22 cellular contexts compared by ENCODE assay signal in the genomic region with DNA sequence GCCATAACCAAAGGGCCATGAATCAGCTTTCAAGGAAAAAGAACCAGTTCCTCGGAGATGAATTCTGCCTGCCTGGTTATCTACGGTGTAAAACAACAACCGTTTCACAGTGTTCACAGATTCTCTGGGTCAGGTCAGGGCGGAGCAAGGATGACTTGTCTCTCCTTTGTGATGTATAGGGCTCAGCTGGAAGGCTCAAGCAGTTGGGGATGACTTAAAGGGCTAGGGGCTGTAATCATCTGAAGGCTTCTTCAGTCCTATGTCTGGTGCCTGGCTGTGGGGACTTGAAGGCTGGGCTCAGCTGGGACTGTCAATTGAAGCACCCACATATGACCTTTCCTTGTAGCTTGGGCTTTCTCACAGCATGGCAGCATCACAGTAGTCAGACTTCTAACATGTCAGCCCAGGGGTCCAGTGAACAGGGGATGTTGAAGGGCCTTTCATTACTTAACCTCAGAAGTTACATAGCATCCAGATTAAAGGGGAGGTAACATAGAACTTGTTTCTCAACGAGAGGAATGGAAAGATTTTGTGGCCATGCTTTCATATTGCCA. TPM values are rescaled to one million over a fixed set of nuclear protein-coding genes. Genes with fewer than 3 reads are reported as not detected.
DNase-seq lines count a peak whose midpoint lies in the region; ATAC-seq and TF ChIP-seq lines count a peak whose summit lies in the region.
"Had no signal": no experiment of that assay in that cellular context is flagged by ENCODE, and none has a peak within 500 bp of the region (broad histone marks: within the 10 kb centered on the region; RNA-seq: fewer than 3 reads in every experiment).

No MANE protein-coding gene starts in this region.

- H3K27me3 ChIP-seq in HUES48 (ENCODE audit: control insufficient read depth, insufficient read depth, low read length), result peaks cover 68% of the 10 kb centered on the region
- peaks cover 69% of the 10 kb centered on the region for H3K27me3 ChIP-seq in iPS-20b (ENCODE audit: insufficient read depth, low read length)
- H3K27me3 ChIP-seq: right lobe of liver, thyroid gland had no signal

- H3K27me3 Mint-ChIP-seq in type B pancreatic cell, result peaks cover 73% of the 10 kb centered on the region

- H3K36me3 ChIP-seq in HUES48 (ENCODE audit: control insufficient read depth, insufficient read depth, low read length) (no peaks in the 10 kb centered on the region), iPS-20b (ENCODE audit: insufficient read depth, low read depth, low read length) (no peaks in the 10 kb centered on the region)
- H3K36me3 ChIP-seq: brain microvascular endothelial cell, right lobe of liver, thyroid gland had no signal

- ATAC-seq in GM19455 (IDR thresholded peaks at IDR 0.05; ENCODE audit: unreplicated experiment) (no peak), GM18511 (IDR thresholded peaks at IDR 0.05; ENCODE audit: unreplicated experiment) (no peak)
- ATAC-seq: activated CD4-positive, alpha-beta T cell treated with anti-CD3 and anti-CD28 coated beads for 36 hours; HepG2; naive thymus-derived CD8-positive, alpha-beta T cell; right lobe of liver had no signal

- H3K9ac ChIP-seq in HUES48 (ENCODE audit: low read depth, low read length) (no peak overlapping the region), iPS-20b (ENCODE audit: low read depth, low read length) (no peak overlapping the region)

- H3K4me1 Mint-ChIP-seq in type B pancreatic cell (ENCODE audit: unreplicated experiment), result peaks cover 17% of the 10 kb centered on the region

- H3K27ac Mint-ChIP-seq in type B pancreatic cell, result no peak overlapping the region
- H3K27ac Mint-ChIP-seq: activated CD4-positive, alpha-beta T cell treated with anti-CD3 and anti-CD28 coated beads for 36 hours had no signal

- no peak overlapping the region for H3K4me3 Mint-ChIP-seq in type B pancreatic cell
- H3K4me3 Mint-ChIP-seq: activated CD4-positive, alpha-beta T cell treated with anti-CD3 and anti-CD28 coated beads for 36 hours had no signal

- DNase-seq in amniotic epithelial cell (ENCODE audit: low read depth) (peak; percentile 40), type B pancreatic cell (ENCODE audit: extremely low spot score, unreplicated experiment) (peak; percentile 37), dermis blood vessel endothelial cell (no peak)
- DNase-seq: activated CD4-positive, alpha-beta T cell treated with anti-CD3 and anti-CD28 coated beads for 36 hours; activated effector memory CD4-positive, alpha-beta T cell treated with Interleukin-2 at 50 U/mL for 16 hours; brain microvascular endothelial cell; cortex of kidney; DMS79 treated with DMSO at 0.1 percent for 48 hours; naive thymus-derived CD8-positive, alpha-beta T cell; NCI-H2081 treated with DMSO at 0.1 percent for 48 hours; NCI-H510A; right lobe of liver; RPMI8226; stimulated activated naive CD4-positive, alpha-beta T cell treated with Interleukin-2 at 50 U/mL for 16 hours; thyroid gland had no signal

- H3K9me3 Mint-ChIP-seq in type B pancreatic cell, result no peaks in the 10 kb centered on the region
- H3K9me3 Mint-ChIP-seq: naive thymus-derived CD8-positive, alpha-beta T cell had no signal

- H3K4me1 ChIP-seq in HUES48 (ENCODE audit: control insufficient read depth, insufficient read depth, low read length) (peaks cover 38% of the 10 kb centered on the region), iPS-20b (ENCODE audit: insufficient read depth, low read length) (peaks cover 15% of the 10 kb centered on the region)

- H3K27ac ChIP-seq in HUES48 (ENCODE audit: low read depth, low read length) (peak overlapping the region; percentile 59), iPS-20b (ENCODE audit: low read length) (no peak overlapping the region)
- H3K27ac ChIP-seq: brain microvascular endothelial cell, hepatocyte, right lobe of liver, thyroid gland had no signal

- H3K9me3 ChIP-seq in HUES48 (ENCODE audit: control insufficient read depth, insufficient read depth, low read length), result no peaks in the 10 kb centered on the region
- no peaks in the 10 kb centered on the region for H3K9me3 ChIP-seq in iPS-20b (ENCODE audit: insufficient read depth, low read depth, low read length)
- H3K9me3 ChIP-seq: right lobe of liver, thyroid gland had no signal

- no peak for TF ChIP-seq CTCF in type B pancreatic cell (conservative IDR thresholded peaks at IDR 0.05)

- H3K36me3 Mint-ChIP-seq in type B pancreatic cell, result peaks cover 5% of the 10 kb centered on the region
- H3K36me3 Mint-ChIP-seq: naive thymus-derived CD8-positive, alpha-beta T cell had no signal

- H3K4me3 ChIP-seq in HUES48 (ENCODE audit: low read depth, low read length) (peak overlapping the region; percentile 31; the same call in 1 of the 2 replicates), iPS-20b (ENCODE audit: low read length) (peak overlapping the region; percentile 50; the same call in 1 of the 2 replicates)
- H3K4me3 ChIP-seq: hepatocyte, right lobe of liver, thyroid gland had no signal

RNA-seq across cellular contexts. Expression of a gene that starts 29.3 kb away (rescaled TPM):
- 256 and 324 TPM in 2 replicates for total RNA-seq in type B pancreatic cell (ENCODE audit: low replicate concordance)
- total RNA-seq in dermis blood vessel endothelial cell, result 240 and 255 TPM in 2 replicates

RNA-seq across cellular contexts. Expression of a gene that starts 51.2 kb away (rescaled TPM):
- total RNA-seq in type B pancreatic cell (ENCODE audit: low replicate concordance) (0.24 TPM in 1 of 2 replicates, not detected in the other), dermis blood vessel endothelial cell (under 0.01 TPM in 1 of 2 replicates, not detected in the other)
- total RNA-seq: activated CD4-positive, alpha-beta T cell treated with anti-CD3 and anti-CD28 coated beads for 36 hours; endothelial cell of umbilical vein; HepG2; naive thymus-derived CD8-positive, alpha-beta T cell; right lobe of liver; thyroid gland had no signal
